In genomic region chr12:106239241-106239950, GRCh38 we compare ENCODE assay signal across 1 cellular context.
TF ChIP-seq lines count a peak whose summit lies in the region.

No MANE protein-coding gene starts in this region.

TF ChIP-seq in WTC11, 78 proteins besides CTCF, POLR2A, EP300 and RAD21 (continued from another document):
- TF ChIP-seq FOXP4 (CRISPR knock-in tag; IDR thresholded peaks at IDR 0.05) (no peak), ZBTB43 (CRISPR knock-in tag; IDR thresholded peaks at IDR 0.05) (no peak), GRHL2 (CRISPR knock-in tag; IDR thresholded peaks at IDR 0.05; ENCODE audit: insufficient replicate concordance, severe bottlenecking) (no peak), HMGXB4 (CRISPR knock-in tag; IDR thresholded peaks at IDR 0.05) (no peak)
